8 cellular contexts compared by ENCODE assay signal in the genomic region with DNA sequence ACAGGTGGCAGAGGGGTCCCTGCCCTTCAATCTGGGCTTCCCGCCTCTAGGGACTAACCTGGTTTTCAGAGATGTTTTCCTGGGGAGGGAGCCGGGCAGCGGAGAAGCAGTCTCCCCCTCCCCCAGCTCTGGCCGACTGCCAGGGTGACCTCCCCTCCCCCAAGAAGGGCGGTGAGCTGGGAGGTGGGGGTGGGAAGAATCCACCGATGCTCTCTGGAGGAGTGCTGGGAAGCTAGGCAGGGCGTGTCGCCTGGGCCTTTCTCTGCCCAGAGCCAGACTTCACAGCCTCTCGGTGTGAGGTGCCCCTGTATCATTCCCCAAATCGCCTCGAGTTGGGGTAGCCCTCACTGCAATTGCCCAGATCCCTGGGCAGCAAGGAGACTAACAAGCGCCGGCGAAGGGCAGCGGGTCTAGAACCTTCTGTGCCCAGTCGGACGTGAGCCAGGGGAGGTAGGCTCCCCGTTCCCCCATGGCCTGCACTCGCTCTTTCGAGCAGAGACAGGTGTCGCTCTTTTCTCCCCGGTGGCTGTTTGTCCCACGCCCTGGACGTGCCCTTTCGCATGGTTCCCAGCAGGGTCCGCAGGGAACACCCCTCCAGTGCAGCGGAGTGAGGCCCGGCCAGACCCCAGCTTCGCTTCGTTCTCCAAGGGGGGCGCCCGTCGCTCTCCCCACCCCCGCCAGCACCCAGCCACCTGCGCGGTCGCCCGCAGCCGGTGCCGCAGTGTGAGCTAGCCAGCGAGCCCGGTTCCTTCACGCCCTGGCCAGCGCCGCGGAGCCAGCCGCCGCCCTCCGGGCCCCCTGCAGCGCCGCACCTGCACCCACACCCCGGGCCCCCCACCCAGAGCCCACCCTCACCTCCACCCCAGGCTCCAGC. TPM values are rescaled to one million over a fixed set of nuclear protein-coding genes. Genes with fewer than 3 reads are reported as not detected.
A peak's percentile ranks its signal among the peaks of the same experiment; 100 is the strongest.
DNase-seq lines count a peak whose midpoint lies in the region; ATAC-seq and TF ChIP-seq lines count a peak whose summit lies in the region.

No MANE protein-coding gene starts in this region.

- peak; percentile 71 for DNase-seq in NCI-H2227 (lab: John Stamatoyannopoulos, UW; ENCODE audit: unreplicated experiment)
- DNase-seq in esophagus muscularis mucosa (ENCODE audit: extremely low spot score): peak; percentile 90
- DNase-seq in effector memory CD4-positive, alpha-beta T cell: no peak
- no peak for DNase-seq in kidney glomerular epithelial cell (lab: John Stamatoyannopoulos, UW)
- no peak for DNase-seq in activated effector memory CD4-positive, alpha-beta T cell treated with anti-CD3 and anti-CD28 coated beads, Interleukin-2, amount 50 U/mL, for 16 hours

- H3K9me3 ChIP-seq in esophagus muscularis mucosa: no peaks in the 10 kb centered on the region
- no peaks in the 10 kb centered on the region for H3K9me3 ChIP-seq in neuron (ENCODE audit: low read length)
- H3K9me3 ChIP-seq in effector memory CD4-positive, alpha-beta T cell (ENCODE audit: control insufficient read depth, low read length): no peaks in the 10 kb centered on the region

- H3K4me1 ChIP-seq in esophagus muscularis mucosa: peaks cover 17 to 30% (median 25%) of the 10 kb centered on the region in 4 donors
- peaks cover 17% of the 10 kb centered on the region for H3K4me1 ChIP-seq in neuron (ENCODE audit: insufficient read depth, low read length)
- H3K4me1 ChIP-seq in effector memory CD4-positive, alpha-beta T cell (ENCODE audit: control insufficient read depth, insufficient read depth, low read length, poor library complexity, severe bottlenecking): no peaks in the 10 kb centered on the region

- ATAC-seq in GM18519 (IDR thresholded peaks at IDR 0.05; ENCODE audit: low FRiP score, unreplicated experiment): no peak

- H3K36me3 ChIP-seq in esophagus muscularis mucosa (no peaks in the 10 kb centered on the region), neuron (ENCODE audit: insufficient read depth, low read length) (no peaks in the 10 kb centered on the region)
- no peaks in the 10 kb centered on the region for H3K36me3 ChIP-seq in effector memory CD4-positive, alpha-beta T cell (ENCODE audit: control insufficient read depth, insufficient read depth, low read length)

- intact Hi-C loops in esophagus muscularis mucosa (cut with DNase I): no loop called here

- H3K27ac ChIP-seq in C4-2B (peak overlapping the region; percentile 53), esophagus muscularis mucosa (replicated peaks in 1 of 4) (peak overlapping the region in 3 of 4 donors; percentile 52 to 64 (median 62))
- H3K27ac ChIP-seq in effector memory CD4-positive, alpha-beta T cell (ENCODE audit: insufficient read depth, low read length, poor library complexity, severe bottlenecking): no peak overlapping the region

- TF ChIP-seq EP300 in esophagus muscularis mucosa (IDR thresholded peaks at IDR 0.05): no peak

- WGBS in esophagus muscularis mucosa: 3% methylated on average over 24 of the region's 52 CpGs

- TF ChIP-seq CTCF in C4-2B (conservative IDR thresholded peaks at IDR 0.05) (no peak), esophagus muscularis mucosa (IDR thresholded peaks at IDR 0.05) (no peak)

- no peak overlapping the region for H2AFZ ChIP-seq in neuron (ENCODE audit: low read depth, low read length)

- H3K27me3 ChIP-seq in esophagus muscularis mucosa (peaks cover 0 to 15% (median 0%) of the 10 kb centered on the region in 4 donors), neuron (ENCODE audit: insufficient read depth, low read length) (peaks cover 38% of the 10 kb centered on the region)
- no peaks in the 10 kb centered on the region for H3K27me3 ChIP-seq in effector memory CD4-positive, alpha-beta T cell (replicated peaks; ENCODE audit: control insufficient read depth, insufficient read depth, low read length, poor library complexity, severe bottlenecking)

- H3K4me3 ChIP-seq in esophagus muscularis mucosa: peak overlapping the region; percentile 82 to 93 (median 83)
- peak overlapping the region; percentile 72 for H3K4me3 ChIP-seq in neuron (ENCODE audit: low read length)
- H3K4me3 ChIP-seq in effector memory CD4-positive, alpha-beta T cell (ENCODE audit: insufficient read depth, low read depth, low read length, poor library complexity, severe bottlenecking): no peak overlapping the region

- no peak for TF ChIP-seq POLR2A in esophagus muscularis mucosa (IDR thresholded peaks at IDR 0.05; ENCODE audit: low read depth)

RNA-seq across cellular contexts. Expression of a gene that starts 1.1 kb away (rescaled TPM):
- total RNA-seq in esophagus muscularis mucosa: 10 to 100 TPM in 2 of 4 donors, 1 to 10 TPM in 2; 6.2 to 11.9 (median 10.5) TPM

Comparison
In these comparisons a context has a peak if more than half of its experiments do, and no peak if none do; other contexts are left out.
1. DNase-seq: peak in NCI-H2227 (single experiment) and esophagus muscularis mucosa (single experiment); none in effector memory CD4-positive, alpha-beta T cell (0 of 3), kidney glomerular epithelial cell (single experiment) and activated effector memory CD4-positive, alpha-beta T cell treated with anti-CD3 and anti-CD28 coated beads, Interleukin-2, amount 50 U/mL, for 16 hours (single experiment).